15 cellular contexts compared by ENCODE assay signal in genomic region chr11:72637926-72638325, GRCh38. TPM values are rescaled to one million over a fixed set of nuclear protein-coding genes. Genes with fewer than 3 reads are reported as not detected.
DNase-seq lines count a peak whose midpoint lies in the region; ATAC-seq, FAIRE-seq and TF ChIP-seq lines count a peak whose summit lies in the region.
"Had no signal": no experiment of that assay in that cellular context is flagged by ENCODE, and none has a peak within 500 bp of the region (broad histone marks: within the 10 kb centered on the region; RNA-seq: fewer than 3 reads in every experiment).

No MANE protein-coding gene starts in this region.

- H3K27ac ChIP-seq in right cardiac atrium (ENCODE audit: low read length), result no peak overlapping the region
- peak overlapping the region in 1 of 2 donors; percentile 52 for H3K27ac ChIP-seq in right atrium auricular region
- H3K27ac ChIP-seq in WERI-Rb-1, result peak overlapping the region; percentile 87
- H3K27ac ChIP-seq in subcutaneous abdominal adipose tissue (ENCODE audit: low read depth, low read length), result peak overlapping the region; percentile 85
- peak overlapping the region in 1 of 2 donors; percentile 12 for H3K27ac ChIP-seq in small intestine (ENCODE audit: low read depth in 1 of 2, low read length in 1 of 2)
- H3K27ac ChIP-seq: Peyer's patch had no signal

- no peaks in the 10 kb centered on the region for H3K36me3 ChIP-seq in right atrium auricular region
- no peaks in the 10 kb centered on the region for H3K36me3 ChIP-seq in WERI-Rb-1
- H3K36me3 ChIP-seq in subcutaneous abdominal adipose tissue (ENCODE audit: control insufficient read depth in 5 of 5, insufficient read depth in 5 of 5, low read length in 5 of 5), result no peaks in the 10 kb centered on the region
- no peaks in the 10 kb centered on the region for H3K36me3 ChIP-seq in small intestine (ENCODE audit: control insufficient read depth in 2 of 2, insufficient read depth in 2 of 2, low read length in 2 of 2)
- H3K36me3 ChIP-seq: Peyer's patch had no signal

- H3K27me3 ChIP-seq in right cardiac atrium (ENCODE audit: control insufficient read depth, insufficient read depth) (no peaks in the 10 kb centered on the region), right atrium auricular region (no peaks in the 10 kb centered on the region), WERI-Rb-1 (ENCODE audit: insufficient read depth, low read depth, severe bottlenecking) (peaks cover 3% of the 10 kb centered on the region), subcutaneous abdominal adipose tissue (ENCODE audit: control insufficient read depth in 5 of 5, insufficient read depth in 4 of 5, low read length in 5 of 5) (peaks cover 12 to 45% (median 36%) of the 10 kb centered on the region in 5 donors), small intestine (ENCODE audit: control insufficient read depth in 2 of 2, insufficient read depth in 2 of 2, low read length in 2 of 2) (peaks cover 0 to 13% of the 10 kb centered on the region in 2 donors)
- H3K27me3 ChIP-seq: Peyer's patch had no signal

- TF ChIP-seq CTCF in right atrium auricular region (IDR thresholded peaks at IDR 0.05), result no peak
- no peak for TF ChIP-seq CTCF in WERI-Rb-1 (IDR thresholded peaks at IDR 0.05; ENCODE audit: low read depth, low read length)

- no peak for ATAC-seq in right cardiac atrium
- no peak for ATAC-seq in GM18520 (IDR thresholded peaks at IDR 0.05; ENCODE audit: unreplicated experiment)
- ATAC-seq: T-helper 17 cell had no signal

- 53% methylated on average over 8 of the region's 8 CpGs for WGBS in right cardiac atrium
- 67 to 85% (median 70%) methylated on average over 8 of the region's 8 CpGs for WGBS in small intestine, 3 donors

- no peak for FAIRE-seq in small intestine (lab: Jason Lieb, UNC)
- FAIRE-seq: GM19239 had no signal

- H3K4me3 ChIP-seq in right cardiac atrium (ENCODE audit: low read length), result no peak overlapping the region
- H3K4me3 ChIP-seq in right atrium auricular region, result no peak overlapping the region
- no peak overlapping the region for H3K4me3 ChIP-seq in WERI-Rb-1 (ENCODE audit: low read depth, low read length)
- peak overlapping the region in 2 of 5 donors; percentile 11 to 74 for H3K4me3 ChIP-seq in subcutaneous abdominal adipose tissue (ENCODE audit: low read depth in 1 of 5, low read length in 5 of 5)
- no peak overlapping the region for H3K4me3 ChIP-seq in small intestine (ENCODE audit: low read depth in 1 of 2, low read length in 2 of 2)
- H3K4me3 ChIP-seq: Peyer's patch had no signal

- H3K9me3 ChIP-seq in right cardiac atrium (ENCODE audit: control insufficient read depth, low read length) (no peaks in the 10 kb centered on the region), right atrium auricular region (no peaks in the 10 kb centered on the region), WERI-Rb-1 (ENCODE audit: severe bottlenecking) (no peaks in the 10 kb centered on the region), subcutaneous abdominal adipose tissue (ENCODE audit: control insufficient read depth in 5 of 5, low read length in 5 of 5) (no peaks in the 10 kb centered on the region), small intestine (ENCODE audit: control insufficient read depth, low read depth) (no peaks in the 10 kb centered on the region)
- H3K9me3 ChIP-seq: Peyer's patch had no signal

- intact Hi-C loops in right cardiac atrium (cut with DNase I), result no loop called here

- peaks cover 15% of the 10 kb centered on the region for H3K4me1 ChIP-seq in right cardiac atrium (ENCODE audit: control insufficient read depth, insufficient read depth, low read length)
- peaks cover 0 to 65% of the 10 kb centered on the region in 2 donors for H3K4me1 ChIP-seq in right atrium auricular region
- H3K4me1 ChIP-seq in subcutaneous abdominal adipose tissue (ENCODE audit: control insufficient read depth in 5 of 5, insufficient read depth in 5 of 5, low read length in 5 of 5), result peaks cover 4 to 85% (median 66%) of the 10 kb centered on the region in 5 donors
- peaks cover 0 to 3% of the 10 kb centered on the region in 2 donors for H3K4me1 ChIP-seq in small intestine (ENCODE audit: control insufficient read depth in 2 of 2, insufficient read depth in 1 of 2, low read depth in 1 of 2, low read length in 1 of 2)

- peak in 2 of 3 donors; percentile 23 to 29 for DNase-seq in right cardiac atrium
- DNase-seq in right atrium auricular region (ENCODE audit: low spot score), result no peak
- DNase-seq in NCI-H146 treated with DMSO at 0.1 percent for 48 hours (lab: John Stamatoyannopoulos, UW; ENCODE audit: unreplicated experiment), result peak; percentile 25
- DNase-seq in WERI-Rb-1, result no peak
- no peak for DNase-seq in small intestine
- DNase-seq in central memory CD4-positive, alpha-beta T cell, result no peak
- DNase-seq: CD4-positive, alpha-beta memory T cell; DMS153; NCI-H187 treated with DMSO at 0.1 percent for 48 hours; Peyer's patch; Right ventricle myocardium superior; T-helper 17 cell had no signal

- H3K9ac ChIP-seq in subcutaneous abdominal adipose tissue (ENCODE audit: low read length in 5 of 5), result peak overlapping the region in 1 of 5 donors; percentile 26

RNA-seq across cellular contexts. Expression of gene PDE2A, which starts 36.3 kb away (rescaled TPM):
- total RNA-seq in right cardiac atrium (10 to 100 TPM; 32.1 to 43.9 (median 37.0) TPM), right atrium auricular region (10 to 100 TPM; 23.1 to 34.2 TPM)
- polyA plus RNA-seq in right cardiac atrium (43.1 TPM), small intestine (10 to 100 TPM in 1 of 3 donors, 1 to 10 TPM in 2; 1.8 to 31.6 (median 8.1) TPM)

Comparison
In these comparisons a context has a peak if more than half of its experiments do, and no peak if none do; other contexts are left out.
1. DNase-seq: peak in right cardiac atrium (2 of 3) and NCI-H146 treated with DMSO at 0.1 percent for 48 hours (single experiment); none in right atrium auricular region (single experiment), WERI-Rb-1 (single experiment), small intestine (single experiment) and central memory CD4-positive, alpha-beta T cell (single experiment).